In genomic region chr11:129701706-129702105, GRCh38 we compare ENCODE assay signal across 29 cellular contexts.
"Had no signal": no experiment of that assay in that cellular context is flagged by ENCODE, and none has a peak within 500 bp of the region (broad histone marks: within the 10 kb centered on the region; RNA-seq: fewer than 3 reads in every experiment).

No MANE protein-coding gene starts in this region.

- DNase-seq: dorsolateral prefrontal cortex; effector CD4-positive, alpha-beta T cell; esophagus squamous epithelium; foreskin melanocyte; glutamatergic neuron; heart right ventricle; hippocampal formation; mesenchymal stem cell; midbrain; naive thymus-derived CD4-positive, alpha-beta T cell; nucleus accumbens; ovary; posterior cingulate gyrus; psoas muscle; right cardiac atrium; sigmoid colon; spleen; stimulated activated CD4-positive, alpha-beta T cell treated with anti-CD3 and anti-CD28 coated beads, Interleukin-2, amount 100 ng/mL, for 48 hours; stimulated activated naive B cell treated with anti-CD40 and anti-IgM and Interleukin-4, amounts not matched to agents 10 μg/mL and 1 μg/mL and 100 μg/mL, for 72 hours; stimulated activated naive CD8-positive, alpha-beta T cell treated with anti-CD3 and anti-CD28 coated beads, Interleukin-15, amount 100 ng/mL, for 72 hours; transverse colon; upper lobe of right lung; uterus had no signal

- H3K36me3 ChIP-seq: esophagus squamous epithelium, heart right ventricle, neural progenitor cell, ovary, sigmoid colon, spleen, suprapubic skin, transverse colon, upper lobe of right lung, uterus had no signal

- H3K9me3 ChIP-seq: esophagus squamous epithelium, heart right ventricle, ovary, psoas muscle, sigmoid colon, spleen, suprapubic skin, transverse colon, upper lobe of right lung, uterus had no signal

- H3K27ac ChIP-seq: dorsolateral prefrontal cortex, epithelial cell of prostate, heart right ventricle, neural progenitor cell, ovary, psoas muscle, sigmoid colon, spleen, transverse colon, upper lobe of right lung, uterus had no signal

- FAIRE-seq: colon, keratinocyte had no signal

- H3K4me3 ChIP-seq: dorsolateral prefrontal cortex, esophagus squamous epithelium, heart right ventricle, lung, neural progenitor cell, ovary, psoas muscle, sigmoid colon, spleen, suprapubic skin, transverse colon, upper lobe of right lung, uterus had no signal

- H3K27me3 ChIP-seq: esophagus squamous epithelium, ovary, suprapubic skin, upper lobe of right lung, uterus had no signal

- H3K4me1 ChIP-seq: heart right ventricle, neural progenitor cell, psoas muscle, sigmoid colon, spleen, transverse colon, upper lobe of right lung, uterus had no signal
